In the genomic region with DNA sequence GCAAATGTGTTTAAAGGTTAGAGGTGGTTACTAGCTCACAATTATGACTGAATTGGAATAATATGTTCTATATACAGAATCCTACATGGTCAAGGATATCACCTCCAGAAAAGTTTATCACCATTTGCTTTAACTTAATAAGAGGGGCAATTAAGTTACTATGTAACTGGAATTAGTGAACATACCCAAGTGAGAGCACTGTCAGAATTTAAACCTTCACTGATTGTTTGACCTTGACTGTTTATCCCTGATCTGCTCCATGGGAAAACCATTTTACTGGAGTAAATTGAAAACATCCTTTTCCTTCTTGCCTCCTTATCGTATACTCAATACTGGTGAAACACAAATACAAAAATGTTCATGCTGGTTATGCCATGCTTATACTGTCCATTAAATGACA, we compare ENCODE assay signal across 36 cellular contexts.
"Had no signal": no experiment of that assay in that cellular context is flagged by ENCODE, and none has a peak within 500 bp of the region (broad histone marks: within the 10 kb centered on the region; RNA-seq: fewer than 3 reads in every experiment).

No MANE protein-coding gene starts in this region.

- DNase-seq: activated B cell treated with CpG ODN at 0.5 μM for 24 hours; activated CD4-positive, alpha-beta memory T cell treated with anti-CD3 and anti-CD28 coated beads for 36 hours; activated CD4-positive, alpha-beta T cell treated with anti-CD3 and anti-CD28 coated beads for 4 hours; activated CD4-positive, alpha-beta T cell treated with anti-CD3 and anti-CD28 coated beads, Interleukin-2, amount 10 ng/mL, durations not matched to agents 24 days and 14 days; activated CD4-positive, alpha-beta T cell treated with anti-CD3 and anti-CD28 coated beads, Interleukin-2, amount 50 U/mL, for 1 hour; activated CD4-positive, alpha-beta T cell treated with anti-CD3 and anti-CD28 coated beads, Interleukin-2, amount 50 U/mL, for 4 hours; activated CD4-positive, CD25-positive, alpha-beta regulatory T cell treated with anti-CD3 and anti-CD28 coated beads, Interleukin-2, amount 50 U/mL, for 72 hours; activated CD8-positive, alpha-beta memory T cell treated with anti-CD3 and anti-CD28 coated beads, Interleukin-2, amount 50 U/mL, for 4 hours; activated CD8-positive, alpha-beta T cell treated with anti-CD3 and anti-CD28 coated beads for 36 hours; activated effector memory CD4-positive, alpha-beta T cell treated with anti-CD3 and anti-CD28 coated beads, Interleukin-2, amount 50 U/mL, for 16 hours; activated gamma-delta T cell treated with Interleukin-2 at 50 U/mL for 16 hours; activated naive CD4-positive, alpha-beta T cell; activated naive CD4-positive, alpha-beta T cell treated with anti-CD3 and anti-CD28 coated beads for 36 hours; activated naive CD4-positive, alpha-beta T cell treated with anti-CD3 and anti-CD28 coated beads, Interleukin-2, amount 50 U/mL, for 16 hours; activated naive CD8-positive, alpha-beta T cell treated with anti-CD3 and anti-CD28 coated beads for 36 hours; activated T-cell treated with anti-CD3 and anti-CD28 coated beads for 4 hours; activated T-cell treated with anti-CD3 and anti-CD28 coated beads, Interleukin-2, amount 50 U/mL, for 1 hour; activated T-cell treated with anti-CD3 and anti-CD28 coated beads, Interleukin-2, amount 50 U/mL, for 4 hours; activated T-cell treated with anti-CD3 and anti-CD28 coated beads, Interleukin-2, amount 50 U/mL, for 72 hours; adrenal gland; amniotic stem cell; aorta; body of pancreas; brain microvascular endothelial cell; central memory CD4-positive, alpha-beta T cell; T-helper 2 cell; T-helper 9 cell had no signal

- H3K36me3 ChIP-seq: adrenal gland, brain microvascular endothelial cell, breast epithelium had no signal

- H3K27ac ChIP-seq: adrenal gland, body of pancreas, brain microvascular endothelial cell, breast epithelium, VCaP had no signal

- H3K9me3 Mint-ChIP-seq: activated B cell treated with CpG ODN at 0.5 μM for 24 hours; activated CD4-positive, alpha-beta T cell treated with anti-CD3 and anti-CD28 coated beads, Interleukin-2, amount 10 ng/mL, durations not matched to agents 24 days and 14 days; activated CD8-positive, alpha-beta T cell treated with anti-CD3 and anti-CD28 coated beads for 36 hours; activated naive CD4-positive, alpha-beta T cell treated with anti-CD3 and anti-CD28 coated beads for 36 hours; activated naive CD4-positive, alpha-beta T cell treated with anti-CD3 and anti-CD28 coated beads, Interleukin-2, amount 50 U/mL, for 72 hours; activated naive CD8-positive, alpha-beta T cell treated with anti-CD3 and anti-CD28 coated beads for 36 hours; activated T-cell treated with anti-CD3 and anti-CD28 coated beads, Interleukin-2, amount 50 U/mL, for 4 hours; activated T-cell treated with anti-CD3 and anti-CD28 coated beads, Interleukin-2, amount 50 U/mL, for 72 hours; activated T-helper 1 cell treated with anti-CD3 and anti-CD28 coated beads, Interleukin-12 subunit alpha, Interleukin-12 subunit beta, Interleukin-2, Interleukin-4 antibody, amounts not matched to agents 30 ng/mL and 10 ng/mL and 1 ng/mL, durations not matched to agents 14 hours and 24 hours and 36 hours; T-helper 2 cell treated with Interferon-gamma antibody and Interleukin-4, amounts not matched to agents 5 μg/mL and 100 μg/mL, for 36 hours had no signal

- ATAC-seq: activated CD8-positive, alpha-beta T cell treated with anti-CD3 and anti-CD28 coated beads for 36 hours; activated naive CD4-positive, alpha-beta T cell treated with anti-CD3 and anti-CD28 coated beads, Interleukin-2, amount 50 U/mL, for 72 hours; activated T-cell treated with anti-CD3 and anti-CD28 coated beads, Interleukin-2, amount 50 U/mL, for 4 hours; activated T-cell treated with anti-CD3 and anti-CD28 coated beads, Interleukin-2, amount 50 U/mL, for 72 hours; activated T-helper 17 cell treated with anti-CD3 and anti-CD28 coated beads, Interleukin-2, amount 50 U/mL, for 72 hours; body of pancreas had no signal

- H3K4me1 Mint-ChIP-seq: activated B cell treated with CpG ODN at 0.5 μM for 24 hours; activated CD4-positive, alpha-beta T cell treated with anti-CD3 and anti-CD28 coated beads, Interleukin-2, amount 10 ng/mL, durations not matched to agents 24 days and 14 days; activated naive CD8-positive, alpha-beta T cell treated with anti-CD3 and anti-CD28 coated beads for 36 hours; activated T-helper 17 cell treated with anti-CD3 and anti-CD28 coated beads, Interleukin-2, amount 50 U/mL, for 72 hours had no signal

- H3K4me3 Mint-ChIP-seq: activated B cell treated with CpG ODN at 0.5 μM for 24 hours; activated CD4-positive, alpha-beta memory T cell treated with anti-CD3 and anti-CD28 coated beads for 36 hours; activated CD4-positive, alpha-beta T cell treated with anti-CD3 and anti-CD28 coated beads, Interleukin-2, amount 10 ng/mL, durations not matched to agents 24 days and 14 days; activated CD8-positive, alpha-beta T cell treated with anti-CD3 and anti-CD28 coated beads for 36 hours; activated naive CD4-positive, alpha-beta T cell treated with anti-CD3 and anti-CD28 coated beads for 36 hours; activated naive CD8-positive, alpha-beta T cell treated with anti-CD3 and anti-CD28 coated beads for 36 hours; activated T-cell treated with anti-CD3 and anti-CD28 coated beads, Interleukin-2, amount 50 U/mL, for 4 hours; activated T-cell treated with anti-CD3 and anti-CD28 coated beads, Interleukin-2, amount 50 U/mL, for 72 hours; activated T-helper 1 cell treated with anti-CD3 and anti-CD28 coated beads, Interleukin-12 subunit alpha, Interleukin-12 subunit beta, Interleukin-2, Interleukin-4 antibody, amounts not matched to agents 30 ng/mL and 10 ng/mL and 1 ng/mL, durations not matched to agents 14 hours and 24 hours and 36 hours; activated T-helper 17 cell treated with anti-CD3 and anti-CD28 coated beads, Interleukin-2, amount 50 U/mL, for 72 hours; T-helper 2 cell treated with Interferon-gamma antibody and Interleukin-4, amounts not matched to agents 5 μg/mL and 100 μg/mL, for 36 hours had no signal

- H3K27me3 Mint-ChIP-seq: activated B cell treated with CpG ODN at 0.5 μM for 24 hours; activated CD4-positive, alpha-beta memory T cell treated with anti-CD3 and anti-CD28 coated beads for 36 hours; activated CD4-positive, alpha-beta T cell treated with anti-CD3 and anti-CD28 coated beads, Interleukin-2, amount 10 ng/mL, durations not matched to agents 24 days and 14 days; activated CD8-positive, alpha-beta T cell treated with anti-CD3 and anti-CD28 coated beads for 36 hours; activated naive CD8-positive, alpha-beta T cell treated with anti-CD3 and anti-CD28 coated beads for 36 hours; activated T-helper 17 cell treated with anti-CD3 and anti-CD28 coated beads, Interleukin-2, amount 50 U/mL, for 72 hours had no signal

- H3K9me3 ChIP-seq: adrenal gland, body of pancreas, breast epithelium had no signal

- FAIRE-seq: astrocyte, colon, TTC549 had no signal

- H3K27ac Mint-ChIP-seq: activated B cell treated with CpG ODN at 0.5 μM for 24 hours; activated CD4-positive, alpha-beta memory T cell treated with anti-CD3 and anti-CD28 coated beads for 36 hours; activated CD4-positive, alpha-beta T cell treated with anti-CD3 and anti-CD28 coated beads, Interleukin-2, amount 10 ng/mL, durations not matched to agents 24 days and 14 days; activated CD8-positive, alpha-beta T cell treated with anti-CD3 and anti-CD28 coated beads for 36 hours; activated naive CD4-positive, alpha-beta T cell treated with anti-CD3 and anti-CD28 coated beads for 36 hours; activated naive CD4-positive, alpha-beta T cell treated with anti-CD3 and anti-CD28 coated beads, Interleukin-2, amount 50 U/mL, for 72 hours; activated naive CD8-positive, alpha-beta T cell treated with anti-CD3 and anti-CD28 coated beads for 36 hours; activated T-cell treated with anti-CD3 and anti-CD28 coated beads, Interleukin-2, amount 50 U/mL, for 72 hours; activated T-helper 1 cell treated with anti-CD3 and anti-CD28 coated beads, Interleukin-12 subunit alpha, Interleukin-12 subunit beta, Interleukin-2, Interleukin-4 antibody, amounts not matched to agents 30 ng/mL and 10 ng/mL and 1 ng/mL, durations not matched to agents 14 hours and 24 hours and 36 hours; activated T-helper 17 cell treated with anti-CD3 and anti-CD28 coated beads, Interleukin-2, amount 50 U/mL, for 72 hours; T-helper 2 cell treated with Interferon-gamma antibody and Interleukin-4, amounts not matched to agents 5 μg/mL and 100 μg/mL, for 36 hours had no signal

- H3K36me3 Mint-ChIP-seq: activated CD4-positive, alpha-beta memory T cell treated with anti-CD3 and anti-CD28 coated beads for 36 hours; activated naive CD4-positive, alpha-beta T cell treated with anti-CD3 and anti-CD28 coated beads, Interleukin-2, amount 50 U/mL, for 72 hours; activated naive CD8-positive, alpha-beta T cell treated with anti-CD3 and anti-CD28 coated beads for 36 hours had no signal

- H3K4me3 ChIP-seq: adrenal gland, body of pancreas, breast epithelium had no signal
